In the genomic region with DNA sequence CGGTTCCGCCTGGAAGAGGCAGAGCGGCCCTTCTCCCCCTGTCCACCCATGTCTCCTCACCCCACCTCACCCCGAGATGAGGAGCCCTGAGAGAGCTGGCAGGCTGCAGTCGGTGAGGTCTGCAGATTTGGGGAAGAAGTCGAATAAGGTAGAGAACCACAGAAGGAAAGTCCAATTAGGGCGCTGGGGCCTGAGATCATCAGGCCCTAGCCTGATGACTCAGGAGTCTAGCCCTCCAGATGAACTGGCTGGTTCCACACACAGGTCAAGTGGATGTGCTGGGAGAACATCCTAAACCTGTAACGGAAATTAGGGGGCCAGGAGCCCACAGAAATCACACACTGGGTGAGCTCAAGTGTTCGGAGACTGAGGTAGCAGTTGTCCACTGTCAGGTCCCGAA, we compare ENCODE assay signal across 8 cellular contexts. TPM values are rescaled to one million over a fixed set of nuclear protein-coding genes. Genes with fewer than 3 reads are reported as not detected.
A peak's percentile ranks its signal among the peaks of the same experiment; 100 is the strongest.
DNase-seq lines count a peak whose midpoint lies in the region; ATAC-seq, FAIRE-seq and TF ChIP-seq lines count a peak whose summit lies in the region.
"Had no signal": no experiment of that assay in that cellular context is flagged by ENCODE, and none has a peak within 500 bp of the region (broad histone marks: within the 10 kb centered on the region; RNA-seq: fewer than 3 reads in every experiment).

No MANE protein-coding gene starts in this region.

- H3K9me3 ChIP-seq in fibroblast of lung (ENCODE audit: control insufficient read depth, insufficient read depth, low read depth, low read length) (no peaks in the 10 kb centered on the region), small intestine (ENCODE audit: control insufficient read depth, low read depth) (no peaks in the 10 kb centered on the region)

- FAIRE-seq in small intestine (lab: Jason Lieb, UNC): no peak

- H3K4me3 ChIP-seq in HL-60 (replicated peaks; ENCODE audit: insufficient read depth, low read length) (no peak overlapping the region), fibroblast of lung (replicated peaks in 1 of 4; ENCODE audit: control extremely low read depth in 1 of 4, insufficient read depth in 1 of 4, low read depth in 3 of 4, low read length in 4 of 4) (no peak overlapping the region), small intestine (ENCODE audit: low read depth in 1 of 2, low read length in 2 of 2) (no peak overlapping the region)

- no peaks in the 10 kb centered on the region for H4K20me1 ChIP-seq in fibroblast of lung (ENCODE audit: control insufficient read depth, extremely low read depth, insufficient read depth, low read length)

- H3K36me3 ChIP-seq in fibroblast of lung (ENCODE audit: control insufficient read depth, insufficient read depth, low read length): peaks cover 4% of the 10 kb centered on the region
- peaks cover 2 to 6% of the 10 kb centered on the region in 2 donors for H3K36me3 ChIP-seq in small intestine (ENCODE audit: control insufficient read depth in 2 of 2, insufficient read depth in 2 of 2, low read length in 2 of 2)

- H3K27me3 ChIP-seq in HL-60 (ENCODE audit: insufficient read depth, poor library complexity, severe bottlenecking): no peaks in the 10 kb centered on the region
- H3K27me3 ChIP-seq in fibroblast of lung (ENCODE audit: control insufficient read depth, insufficient read depth, low read length): no peaks in the 10 kb centered on the region
- H3K27me3 ChIP-seq in small intestine (ENCODE audit: control insufficient read depth in 2 of 2, insufficient read depth in 2 of 2, low read length in 2 of 2): no peaks in the 10 kb centered on the region

- ATAC-seq in GM18858 (IDR thresholded peaks at IDR 0.05; ENCODE audit: unreplicated experiment): no peak

- H2AFZ ChIP-seq in fibroblast of lung (ENCODE audit: low read length): no peak overlapping the region

- peak overlapping the region; percentile 34 for H3K4me2 ChIP-seq in fibroblast of lung (ENCODE audit: extremely low read depth, insufficient read depth, low read length)

- 89 to 96% (median 94%) methylated on average over 10 of the region's 10 CpGs for WGBS in small intestine, 3 donors

- DNase-seq in HL-60 (ENCODE audit: low read depth in 1 of 2, low spot score in 1 of 2) (peak in 1 of 2 experiments; percentile 49), SKM-1 treated with dmso at 0.1 percent for 144 hours (lab: John Stamatoyannopoulos, UW; ENCODE audit: unreplicated experiment) (peak; percentile 36), fibroblast of lung (ENCODE audit: low read depth in 2 of 2) (no peak), small intestine (no peak), NCI-H146 treated with DMSO at 0.1 percent for 48 hours (lab: John Stamatoyannopoulos, UW; ENCODE audit: unreplicated experiment) (no peak), KG1 (lab: John Stamatoyannopoulos, UW) (no peak)
- DNase-seq: NCI-H187 had no signal

- peaks cover 19% of the 10 kb centered on the region for H3K79me2 ChIP-seq in fibroblast of lung (ENCODE audit: control insufficient read depth, insufficient read depth, low read length)

- H3K27ac ChIP-seq in HL-60 (replicated peaks): peak overlapping the region; percentile 79
- no peak overlapping the region for H3K27ac ChIP-seq in fibroblast of lung (ENCODE audit: insufficient read depth, low read length)
- peak overlapping the region; percentile 83 to 95 for H3K27ac ChIP-seq in small intestine (ENCODE audit: low read depth in 1 of 2, low read length in 1 of 2)

- H3K9ac ChIP-seq in fibroblast of lung (ENCODE audit: insufficient read depth, low read length): no peak overlapping the region

- H3K4me1 ChIP-seq in fibroblast of lung (ENCODE audit: control insufficient read depth, extremely low read depth, insufficient read depth, low read length): peaks cover 6% of the 10 kb centered on the region
- H3K4me1 ChIP-seq in small intestine (ENCODE audit: control insufficient read depth in 2 of 2, insufficient read depth in 1 of 2, low read depth in 1 of 2, low read length in 1 of 2): peaks cover 8 to 10% of the 10 kb centered on the region in 2 donors

- TF ChIP-seq CTCF in HL-60 (IDR thresholded peaks at IDR 0.05; ENCODE audit: insufficient read depth, low read length) (no peak), fibroblast of lung (conservative IDR thresholded peaks at IDR 0.05 in 1 of 2, IDR thresholded peaks at IDR 0.05 in 1 of 2; ENCODE audit: low read depth in 1 of 2, low read length in 2 of 2) (no peak)

RNA-seq across cellular contexts. Expression of gene METTL17, which starts 1.1 kb away (rescaled TPM):
- total RNA-seq in fibroblast of lung: 28.4 and 31.6 TPM in 2 replicates
- polyA plus RNA-seq in fibroblast of lung (47.7 and 48.5 TPM in 2 replicates), small intestine (100 to 1,000 TPM in 1 of 3 donors, 10 to 100 TPM in 2; 68.5 to 119 (median 74.6) TPM)
- 22.8 and 29.5 TPM in 2 replicates for polyA plus RNA-seq in fibroblast of lung (2012)
- polyA minus RNA-seq in fibroblast of lung (ENCODE audit: low replicate concordance): 16.9 and 28.0 TPM in 2 replicates

RNA-seq across cellular contexts. Expression of gene SLC39A2, which starts 10.4 kb away (rescaled TPM):
- 0.17 and 0.26 TPM in 2 replicates for total RNA-seq in fibroblast of lung
- polyA plus RNA-seq in fibroblast of lung (not detected in 2 replicates), small intestine (under 1 TPM in 2 of 3 donors, not detected in 1; 0.04 to 0.67 TPM)
- polyA plus RNA-seq in fibroblast of lung (2012): not detected in 2 replicates
- polyA minus RNA-seq in fibroblast of lung (ENCODE audit: low replicate concordance): not detected in 2 replicates

RNA-seq across cellular contexts. Expression of gene RNASE2, which starts 33.4 kb away (rescaled TPM):
- total RNA-seq in fibroblast of lung: not detected in 2 replicates
- not detected in 2 replicates for polyA plus RNA-seq in fibroblast of lung
- polyA plus RNA-seq in fibroblast of lung (2012): not detected in 2 replicates
- not detected in 2 replicates for polyA minus RNA-seq in fibroblast of lung (ENCODE audit: low replicate concordance)
- 1 to 10 TPM in 1 of 3 donors, not detected in 2; 3.4 TPM for polyA plus RNA-seq in small intestine

RNA-seq across cellular contexts. Expression of gene NDRG2, which starts 36.1 kb away (rescaled TPM):
- 0.50 and 1.8 TPM in 2 replicates for total RNA-seq in fibroblast of lung
- polyA plus RNA-seq in fibroblast of lung (0.32 and 0.34 TPM in 2 replicates), small intestine (100 to 1,000 TPM in 1 of 3 donors, 10 to 100 TPM in 2; 44.5 to 129 (median 88.1) TPM)
- 0.14 and 0.17 TPM in 2 replicates for polyA plus RNA-seq in fibroblast of lung (2012)
- polyA minus RNA-seq in fibroblast of lung (ENCODE audit: low replicate concordance): not detected in 2 replicates

RNA-seq across cellular contexts. Expression of gene TPPP2, which starts 41.3 kb away (rescaled TPM):
- not detected in 2 replicates for total RNA-seq in fibroblast of lung
- polyA plus RNA-seq in fibroblast of lung (not detected in 2 replicates), small intestine (under 1 TPM in 1 of 3 donors, not detected in 2; 0.34 TPM)
- polyA plus RNA-seq in fibroblast of lung (2012): not detected in 2 replicates
- polyA minus RNA-seq in fibroblast of lung (ENCODE audit: low replicate concordance): not detected in 2 replicates
